Comparison of ENCODE assay signal across 8 cellular contexts in genomic region chr16:30557397-30557949, GRCh38. TPM values are rescaled to one million over a fixed set of nuclear protein-coding genes. Genes with fewer than 3 reads are reported as not detected.
DNase-seq lines count a peak whose midpoint lies in the region; ATAC-seq and TF ChIP-seq lines count a peak whose summit lies in the region.

No MANE protein-coding gene starts in this region.

- H3K27ac ChIP-seq in RWPE2 (ENCODE audit: poor library complexity, severe bottlenecking), result peak overlapping the region; percentile 42

- peak overlapping the region; percentile 69 for H3K9ac ChIP-seq in endocrine pancreas (ENCODE audit: control insufficient read depth, insufficient read depth, low read length)

- intact Hi-C loops in natural killer cell (cut with micrococcal nuclease), result no loop called here

- H3K27me3 Mint-ChIP-seq in natural killer cell (ENCODE audit: low read depth in 2 of 2), result peaks cover 0 to 4% of the 10 kb centered on the region in 2 donors

- H3K27me3 ChIP-seq in RWPE2 (ENCODE audit: insufficient read depth, poor library complexity, severe bottlenecking) (no peaks in the 10 kb centered on the region), endocrine pancreas (ENCODE audit: control insufficient read depth, insufficient read depth, low read length) (no peaks in the 10 kb centered on the region)

- H3K9me3 Mint-ChIP-seq in natural killer cell, result no peaks in the 10 kb centered on the region

- H3K27ac Mint-ChIP-seq in natural killer cell, result peak overlapping the region; percentile 89 to 94

- no peaks in the 10 kb centered on the region for H3K36me3 Mint-ChIP-seq in natural killer cell

- ATAC-seq in GM21737 (IDR thresholded peaks at IDR 0.05; ENCODE audit: unreplicated experiment) (peak; percentile 6), RWPE2 (ENCODE audit: low read depth) (peak; percentile 1; the same call in 1 of the 3 replicates), natural killer cell (no peak)

- H3K9me3 ChIP-seq in RWPE2 (ENCODE audit: severe bottlenecking), result no peaks in the 10 kb centered on the region
- H3K9me3 ChIP-seq in endocrine pancreas (ENCODE audit: control insufficient read depth, low read length), result no peaks in the 10 kb centered on the region

- DNase-seq in COLO668 (lab: John Stamatoyannopoulos, UW; ENCODE audit: unreplicated experiment), result peak; percentile 25
- no peak for DNase-seq in RWPE2 (ENCODE audit: low spot score)
- no peak for DNase-seq in natural killer cell
- DNase-seq in AML-193 (lab: John Stamatoyannopoulos, UW), result no peak
- no peak for DNase-seq in NCI-H2029 (lab: John Stamatoyannopoulos, UW)
- DNase-seq in cerebellar nuclear complex (lab: John Stamatoyannopoulos, UW), result no peak

- peak overlapping the region; percentile 89 for H3K4me3 Mint-ChIP-seq in natural killer cell

- H3K4me3 ChIP-seq in RWPE2 (ENCODE audit: severe bottlenecking), result peak overlapping the region; percentile 68
- no peak overlapping the region for H3K4me3 ChIP-seq in endocrine pancreas (ENCODE audit: control insufficient read depth, insufficient read depth, low read length)

- peaks cover 35% of the 10 kb centered on the region in 2 donors for H3K4me1 Mint-ChIP-seq in natural killer cell

- H3K36me3 ChIP-seq in RWPE2 (ENCODE audit: low read depth), result peaks cover 26% of the 10 kb centered on the region
- H3K36me3 ChIP-seq in endocrine pancreas (ENCODE audit: control insufficient read depth, insufficient read depth, low read length), result no peaks in the 10 kb centered on the region

- TF ChIP-seq CTCF in RWPE2 (IDR thresholded peaks at IDR 0.05; ENCODE audit: poor library complexity, severe bottlenecking) (no peak), natural killer cell (IDR thresholded peaks at IDR 0.05) (no peak)

- H3K4me1 ChIP-seq in RWPE2 (ENCODE audit: insufficient read depth, poor library complexity, severe bottlenecking), result no peaks in the 10 kb centered on the region
- H3K4me1 ChIP-seq in endocrine pancreas (ENCODE audit: control insufficient read depth, insufficient read depth, low read length), result no peaks in the 10 kb centered on the region

RNA-seq across cellular contexts. Expression of gene ZNF764, which starts 0.7 kb away (rescaled TPM):
- 10 to 100 TPM in 2 of 3 donors, 1 to 10 TPM in 1; 9.6 to 13.0 (median 11.7) TPM for total RNA-seq in natural killer cell

RNA-seq across cellular contexts. Expression of gene ZNF688, which starts 14.0 kb away (rescaled TPM):
- 10 to 100 TPM; 10.1 to 16.9 (median 16.5) TPM for total RNA-seq in natural killer cell

RNA-seq across cellular contexts. Expression of gene ZNF747, which starts 22.8 kb away (rescaled TPM):
- total RNA-seq in natural killer cell, result 1 to 10 TPM; 5.0 to 8.6 (median 6.3) TPM

RNA-seq across cellular contexts. Expression of gene ZNF785, which starts 28.0 kb away (rescaled TPM):
- 10 to 100 TPM in 2 of 3 donors, 1 to 10 TPM in 1; 7.5 to 15.2 (median 10.4) TPM for total RNA-seq in natural killer cell

RNA-seq across cellular contexts. Expression of gene ZNF768, which starts 31.1 kb away (rescaled TPM):
- 1 to 10 TPM; 3.3 to 7.2 (median 5.6) TPM for total RNA-seq in natural killer cell

Comparison
In these comparisons a context has a peak if more than half of its experiments do, and no peak if none do; other contexts are left out.
1. ATAC-seq: peak in GM21737 (single experiment) and RWPE2 (single experiment); none in natural killer cell (0 of 3).